Comparison of ENCODE assay signal across 24 cellular contexts in the genomic region with DNA sequence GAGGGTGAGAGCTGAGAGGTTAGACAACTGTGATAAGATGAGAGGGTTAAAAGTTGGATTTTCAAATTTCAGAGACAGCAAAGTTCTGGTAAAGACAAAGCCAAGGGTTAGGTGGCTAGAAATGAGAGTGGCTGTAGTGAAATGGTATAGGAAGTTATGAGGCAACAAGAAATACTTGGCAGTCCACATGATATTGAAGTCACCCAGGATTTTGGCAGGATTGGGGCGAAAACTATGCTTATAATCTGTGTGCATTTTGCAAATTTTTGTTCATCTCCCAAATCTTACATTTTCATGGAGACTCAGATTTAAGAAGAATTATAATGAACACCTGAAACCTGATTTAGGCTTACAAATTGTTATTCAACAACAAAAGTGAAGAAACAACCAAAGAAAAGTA. TPM values are rescaled to one million over a fixed set of nuclear protein-coding genes. Genes with fewer than 3 reads are reported as not detected.
"Had no signal": no experiment of that assay in that cellular context is flagged by ENCODE, and none has a peak within 500 bp of the region (broad histone marks: within the 10 kb centered on the region; RNA-seq: fewer than 3 reads in every experiment).

No MANE protein-coding gene starts in this region.

- H3K9me3 ChIP-seq: SJSA1 had no signal

- FAIRE-seq: RCC 7860 had no signal

- H3K4me1 ChIP-seq: SJSA1 had no signal

- H3K4me3 ChIP-seq: SJSA1, SK-N-MC had no signal

- DNase-seq: KBM-7, MV-4-11, NCI-H1092, NCI-H1105 treated with DMSO at 0.1 percent for 48 hours, NCI-H1417 treated with DMSO at 0.1 percent for 48 hours, NCI-H146, NCI-H1694 treated with DMSO at 0.1 percent for 48 hours, NCI-H1930, NCI-H2081, NCI-H2107, NCI-H2227 treated with DMSO at 0.1 percent for 48 hours, NCI-H524, NCI-H69, NCI-H774, Right ventricle myocardium superior, RPMI8226, SIG-M5 had no signal

- H3K27ac ChIP-seq: SJSA1, SK-N-MC had no signal

- H3K36me3 ChIP-seq: SJSA1 had no signal

RNA-seq across cellular contexts. Expression of gene C9, which starts 35.6 kb away (rescaled TPM):
- total RNA-seq: HT-29, LHCN-M2, MCF 10A, NCI-H460, Right ventricle myocardium superior had no signal
